Comparison of ENCODE assay signal across 21 cellular contexts in the genomic region with DNA sequence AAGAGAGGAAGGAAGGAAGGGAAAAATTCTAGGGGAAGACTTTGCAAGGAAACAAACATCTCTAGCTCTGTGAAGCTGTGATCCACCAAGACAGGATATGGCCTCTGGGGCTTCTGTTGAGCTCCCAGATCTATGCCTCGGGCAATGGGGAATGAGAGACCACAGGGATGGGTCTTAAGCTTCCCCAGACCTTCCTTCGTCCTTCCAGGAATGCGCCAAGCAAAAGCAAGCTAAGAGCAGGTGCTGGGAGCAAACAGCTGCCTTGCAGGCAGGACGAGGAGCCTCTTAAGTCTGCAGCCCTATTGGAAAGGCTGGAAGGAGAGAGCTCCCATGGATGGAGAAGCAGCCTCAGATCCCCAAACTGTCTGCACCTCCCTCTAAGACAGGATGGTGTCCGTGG. TPM values are rescaled to one million over a fixed set of nuclear protein-coding genes. Genes with fewer than 3 reads are reported as not detected.
"Had no signal": no experiment of that assay in that cellular context is flagged by ENCODE, and none has a peak within 500 bp of the region (broad histone marks: within the 10 kb centered on the region; RNA-seq: fewer than 3 reads in every experiment).

No MANE protein-coding gene starts in this region.

- H3K9me3 Mint-ChIP-seq: activated CD8-positive, alpha-beta T cell treated with anti-CD3 and anti-CD28 coated beads for 36 hours; activated naive CD8-positive, alpha-beta T cell treated with anti-CD3 and anti-CD28 coated beads, Interleukin-2, amount 10 ng/mL, durations not matched to agents 7 days and 5 days; activated T-helper 17 cell treated with anti-CD3 and anti-CD28 coated beads, Interleukin-2, amount 50 U/mL, for 72 hours; natural killer cell; stimulated activated naive CD8-positive, alpha-beta T cell treated with anti-CD3 and anti-CD28 coated beads, Interleukin-15, amount 100 ng/mL, for 72 hours; T-helper 2 cell treated with Interferon-gamma antibody and Interleukin-4, amounts not matched to agents 5 μg/mL and 100 μg/mL, for 36 hours had no signal

- DNase-seq: activated CD4-positive, alpha-beta T cell treated with anti-CD3 and anti-CD28 coated beads for 4 hours; activated CD8-positive, alpha-beta T cell treated with anti-CD3 and anti-CD28 coated beads for 36 hours; activated naive CD4-positive, alpha-beta T cell; activated naive CD8-positive, alpha-beta T cell treated with anti-CD3 and anti-CD28 coated beads, Interleukin-2, amount 10 ng/mL, durations not matched to agents 7 days and 5 days; activated T-cell treated with anti-CD3 and anti-CD28 coated beads, Interleukin-2, amount 50 U/mL, for 1 hour; dorsolateral prefrontal cortex; hypothalamus; kidney; natural killer cell; occipital lobe; stimulated activated CD4-positive, alpha-beta T cell treated with anti-CD3 and anti-CD28 coated beads, Interleukin-15, amount 100 ng/mL, for 24 hours; stimulated activated CD4-positive, alpha-beta T cell treated with anti-CD3 and anti-CD28 coated beads, Interleukin-2, amount 100 ng/mL, for 48 hours; stimulated activated naive CD8-positive, alpha-beta T cell treated with anti-CD3 and anti-CD28 coated beads, Interleukin-15, amount 100 ng/mL, for 72 hours; upper lobe of left lung had no signal

- H3K27me3 Mint-ChIP-seq: activated T-helper 17 cell treated with anti-CD3 and anti-CD28 coated beads, Interleukin-2, amount 50 U/mL, for 72 hours had no signal

- H3K4me3 ChIP-seq: body of pancreas, dorsolateral prefrontal cortex, right atrium auricular region, skin epidermis, suprapubic skin, upper lobe of left lung had no signal

- H3K4me3 Mint-ChIP-seq: activated CD8-positive, alpha-beta T cell treated with anti-CD3 and anti-CD28 coated beads for 36 hours; activated naive CD8-positive, alpha-beta T cell treated with anti-CD3 and anti-CD28 coated beads, Interleukin-2, amount 10 ng/mL, durations not matched to agents 7 days and 5 days; activated T-helper 17 cell treated with anti-CD3 and anti-CD28 coated beads, Interleukin-2, amount 50 U/mL, for 72 hours; natural killer cell; stimulated activated naive CD8-positive, alpha-beta T cell treated with anti-CD3 and anti-CD28 coated beads, Interleukin-15, amount 100 ng/mL, for 72 hours; T-helper 2 cell treated with Interferon-gamma antibody and Interleukin-4, amounts not matched to agents 5 μg/mL and 100 μg/mL, for 36 hours had no signal

- H3K27ac Mint-ChIP-seq: activated CD8-positive, alpha-beta T cell treated with anti-CD3 and anti-CD28 coated beads for 36 hours; activated naive CD8-positive, alpha-beta T cell treated with anti-CD3 and anti-CD28 coated beads, Interleukin-2, amount 10 ng/mL, durations not matched to agents 7 days and 5 days; T-helper 2 cell treated with Interferon-gamma antibody and Interleukin-4, amounts not matched to agents 5 μg/mL and 100 μg/mL, for 36 hours had no signal

- H3K36me3 Mint-ChIP-seq: activated naive CD8-positive, alpha-beta T cell treated with anti-CD3 and anti-CD28 coated beads, Interleukin-2, amount 10 ng/mL, durations not matched to agents 7 days and 5 days; natural killer cell had no signal

- ATAC-seq: activated CD8-positive, alpha-beta T cell treated with anti-CD3 and anti-CD28 coated beads for 36 hours; activated T-helper 17 cell treated with anti-CD3 and anti-CD28 coated beads, Interleukin-2, amount 50 U/mL, for 72 hours; body of pancreas; left lobe of liver; natural killer cell; stimulated activated naive CD8-positive, alpha-beta T cell treated with anti-CD3 and anti-CD28 coated beads, Interleukin-15, amount 100 ng/mL, for 72 hours had no signal

RNA-seq across cellular contexts. Expression of a gene that starts 21.9 kb away (rescaled TPM):
- total RNA-seq: activated CD8-positive, alpha-beta T cell treated with anti-CD3 and anti-CD28 coated beads for 36 hours; activated naive CD8-positive, alpha-beta T cell treated with anti-CD3 and anti-CD28 coated beads, Interleukin-2, amount 10 ng/mL, durations not matched to agents 7 days and 5 days; activated T-helper 17 cell treated with anti-CD3 and anti-CD28 coated beads, Interleukin-2, amount 50 U/mL, for 72 hours had no signal
